In genomic region chr6:126033696-126034095, GRCh38 we compare ENCODE assay signal across 8 cellular contexts. TPM values are rescaled to one million over a fixed set of nuclear protein-coding genes. Genes with fewer than 3 reads are reported as not detected.
DNase-seq lines count a peak whose midpoint lies in the region; ATAC-seq, FAIRE-seq and TF ChIP-seq lines count a peak whose summit lies in the region.

No MANE protein-coding gene starts in this region.

- peak; percentile 82 for TF ChIP-seq CTCF in epithelial cell of proximal tubule (conservative IDR thresholded peaks at IDR 0.05; ENCODE audit: low read depth, low read length)

- POLR2A ChIA-PET in naive thymus-derived CD4-positive, alpha-beta T cell (lab: Charles Lee), result no interaction called here

- CTCF ChIA-PET in naive thymus-derived CD4-positive, alpha-beta T cell (lab: Charles Lee), result no interaction called here

- peaks cover 0 to 7% (median 5%) of the 10 kb centered on the region in 7 donors for H3K4me1 Mint-ChIP-seq in naive thymus-derived CD4-positive, alpha-beta T cell
- peaks cover 7% of the 10 kb centered on the region for H3K4me1 Mint-ChIP-seq in activated T-helper 1 cell treated with anti-CD3 and anti-CD28 coated beads, Interleukin-12 subunit alpha, Interleukin-12 subunit beta, Interleukin-2, Interleukin-4 antibody, amounts not matched to agents 30 ng/mL and 10 ng/mL and 1 ng/mL, durations not matched to agents 14 hours and 24 hours and 36 hours (ENCODE audit: low read depth)

- no peaks in the 10 kb centered on the region for H3K27me3 Mint-ChIP-seq in naive thymus-derived CD4-positive, alpha-beta T cell
- H3K27me3 Mint-ChIP-seq in activated T-helper 1 cell treated with anti-CD3 and anti-CD28 coated beads, Interleukin-12 subunit alpha, Interleukin-12 subunit beta, Interleukin-2, Interleukin-4 antibody, amounts not matched to agents 30 ng/mL and 10 ng/mL and 1 ng/mL, durations not matched to agents 14 hours and 24 hours and 36 hours (ENCODE audit: insufficient read depth), result no peaks in the 10 kb centered on the region

- peak; percentile 79 for ATAC-seq in GM21423 (IDR thresholded peaks at IDR 0.05; ENCODE audit: unreplicated experiment)
- ATAC-seq in naive thymus-derived CD4-positive, alpha-beta T cell, result peak; percentile 57

- H3K4me1 ChIP-seq in naive thymus-derived CD4-positive, alpha-beta T cell (ENCODE audit: control insufficient read depth in 2 of 2, insufficient read depth in 2 of 2, low read length in 2 of 2), result no peaks in the 10 kb centered on the region

- H3K27ac ChIP-seq in naive thymus-derived CD4-positive, alpha-beta T cell (ENCODE audit: low read depth, low read length), result no peak overlapping the region

- DNase-seq in GM04503 (ENCODE audit: low read depth) (peak; percentile 73), HK-2 (ENCODE audit: unreplicated experiment) (peak; percentile 11), RCC 7860 (ENCODE audit: low spot score) (peak; percentile 51), epithelial cell of proximal tubule (ENCODE audit: low read depth) (peak; percentile 51)
- peak in 1 of 9 donors; percentile 2 for DNase-seq in naive thymus-derived CD4-positive, alpha-beta T cell
- no peak for DNase-seq in activated T-cell treated with anti-CD3 and anti-CD28 coated beads, Interleukin-2, amount 50 U/mL, for 1 hour
- DNase-seq in activated T-helper 1 cell treated with anti-CD3 and anti-CD28 coated beads, Interleukin-12 subunit alpha, Interleukin-12 subunit beta, Interleukin-2, Interleukin-4 antibody, amounts not matched to agents 30 ng/mL and 10 ng/mL and 1 ng/mL, durations not matched to agents 14 hours and 24 hours and 36 hours (ENCODE audit: low spot score), result no peak

- FAIRE-seq in RCC 7860 (lab: Jason Lieb, UNC), result peak; percentile 44

- H3K9me3 Mint-ChIP-seq in naive thymus-derived CD4-positive, alpha-beta T cell, result no peaks in the 10 kb centered on the region
- H3K9me3 Mint-ChIP-seq in activated T-helper 1 cell treated with anti-CD3 and anti-CD28 coated beads, Interleukin-12 subunit alpha, Interleukin-12 subunit beta, Interleukin-2, Interleukin-4 antibody, amounts not matched to agents 30 ng/mL and 10 ng/mL and 1 ng/mL, durations not matched to agents 14 hours and 24 hours and 36 hours, result no peaks in the 10 kb centered on the region

- H3K27me3 ChIP-seq in naive thymus-derived CD4-positive, alpha-beta T cell (ENCODE audit: control insufficient read depth in 2 of 2, insufficient read depth in 2 of 2, low read length in 2 of 2), result no peaks in the 10 kb centered on the region

- H3K36me3 ChIP-seq in naive thymus-derived CD4-positive, alpha-beta T cell (ENCODE audit: control insufficient read depth in 2 of 3, insufficient read depth in 3 of 3, low read length in 3 of 3), result peaks cover 0 to 22% (median 0%) of the 10 kb centered on the region in 3 experiments

- peak overlapping the region in 1 of 9 donors; percentile 47 for H3K27ac Mint-ChIP-seq in naive thymus-derived CD4-positive, alpha-beta T cell
- H3K27ac Mint-ChIP-seq in activated T-helper 1 cell treated with anti-CD3 and anti-CD28 coated beads, Interleukin-12 subunit alpha, Interleukin-12 subunit beta, Interleukin-2, Interleukin-4 antibody, amounts not matched to agents 30 ng/mL and 10 ng/mL and 1 ng/mL, durations not matched to agents 14 hours and 24 hours and 36 hours, result no peak overlapping the region

- no peak overlapping the region for H3K4me3 ChIP-seq in epithelial cell of proximal tubule (ENCODE audit: low read depth, low read length)
- no peak overlapping the region for H3K4me3 ChIP-seq in naive thymus-derived CD4-positive, alpha-beta T cell (ENCODE audit: low read length)

- H3K36me3 Mint-ChIP-seq in naive thymus-derived CD4-positive, alpha-beta T cell, result peaks cover 1 to 78% (median 51%) of the 10 kb centered on the region in 5 donors
- H3K36me3 Mint-ChIP-seq in activated T-helper 1 cell treated with anti-CD3 and anti-CD28 coated beads, Interleukin-12 subunit alpha, Interleukin-12 subunit beta, Interleukin-2, Interleukin-4 antibody, amounts not matched to agents 30 ng/mL and 10 ng/mL and 1 ng/mL, durations not matched to agents 14 hours and 24 hours and 36 hours (ENCODE audit: low read depth), result peaks cover 11% of the 10 kb centered on the region

- H3K4me3 Mint-ChIP-seq in naive thymus-derived CD4-positive, alpha-beta T cell, result no peak overlapping the region
- H3K4me3 Mint-ChIP-seq in activated T-helper 1 cell treated with anti-CD3 and anti-CD28 coated beads, Interleukin-12 subunit alpha, Interleukin-12 subunit beta, Interleukin-2, Interleukin-4 antibody, amounts not matched to agents 30 ng/mL and 10 ng/mL and 1 ng/mL, durations not matched to agents 14 hours and 24 hours and 36 hours, result no peak overlapping the region

- H3K9me3 ChIP-seq in naive thymus-derived CD4-positive, alpha-beta T cell (ENCODE audit: control insufficient read depth in 2 of 3, low read length in 3 of 3), result no peaks in the 10 kb centered on the region

- intact Hi-C loops in naive thymus-derived CD4-positive, alpha-beta T cell (cut with micrococcal nuclease), result loop anchor here in 1 of 2 donors (5.0 kb wide), 1 partner anchor 139 kb away; no protein-coding TSS in a partner anchor
- intact Hi-C loops in activated T-helper 1 cell treated with anti-CD3 and anti-CD28 coated beads, Interleukin-12 subunit alpha, Interleukin-12 subunit beta, Interleukin-2, Interleukin-4 antibody, amounts not matched to agents 30 ng/mL and 10 ng/mL and 1 ng/mL, durations not matched to agents 14 hours and 24 hours and 36 hours (cut with micrococcal nuclease), result loop anchor here (1.0 kb wide), 1 partner anchor 138 kb away; no protein-coding TSS in a partner anchor

RNA-seq across cellular contexts. Expression of gene TRMT11, which starts 47.4 kb away (rescaled TPM):
- 19.7 and 24.2 TPM in 2 replicates for total RNA-seq in epithelial cell of proximal tubule
- total RNA-seq in naive thymus-derived CD4-positive, alpha-beta T cell, result 10 to 100 TPM; 13.6 to 34.1 (median 20.1) TPM
- polyA plus RNA-seq in naive thymus-derived CD4-positive, alpha-beta T cell, result 10 to 100 TPM; 12.4 to 14.3 TPM
- 27.9 and 29.1 TPM in 2 replicates for total RNA-seq in activated T-helper 1 cell treated with anti-CD3 and anti-CD28 coated beads, Interleukin-12 subunit alpha, Interleukin-12 subunit beta, Interleukin-2, Interleukin-4 antibody, amounts not matched to agents 30 ng/mL and 10 ng/mL and 1 ng/mL, durations not matched to agents 14 hours and 24 hours and 36 hours

Comparison
In these comparisons a context has a peak if more than half of its experiments do, and no peak if none do; other contexts are left out.
1. DNase-seq: peak in GM04503 (single experiment), HK-2 (single experiment), RCC 7860 (single experiment) and epithelial cell of proximal tubule (single experiment); none in activated T-cell treated with anti-CD3 and anti-CD28 coated beads, Interleukin-2, amount 50 U/mL, for 1 hour (single experiment) and activated T-helper 1 cell treated with anti-CD3 and anti-CD28 coated beads, Interleukin-12 subunit alpha, Interleukin-12 subunit beta, Interleukin-2, Interleukin-4 antibody, amounts not matched to agents 30 ng/mL and 10 ng/mL and 1 ng/mL, durations not matched to agents 14 hours and 24 hours and 36 hours (single experiment).